ENCODE assay signal across 15 cellular contexts in the genomic region with DNA sequence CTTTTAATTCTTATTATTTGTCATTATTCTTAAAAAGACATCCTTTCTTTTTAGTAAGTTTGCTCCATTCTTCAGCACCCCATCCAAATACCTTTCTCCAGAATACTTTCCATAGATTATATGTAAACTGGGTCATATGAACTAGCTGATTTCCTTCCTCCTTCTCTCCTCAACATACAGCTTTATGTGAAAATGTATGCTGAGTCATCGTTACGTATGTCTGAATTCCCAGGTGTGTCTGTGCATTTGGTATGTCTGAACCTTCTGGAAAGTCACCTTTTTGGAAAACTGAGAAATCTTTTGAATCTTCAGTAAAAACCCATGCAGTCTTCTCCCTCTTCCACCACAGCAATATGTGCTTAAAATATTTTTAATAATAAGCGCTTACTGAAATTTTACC.
DNase-seq lines count a peak whose midpoint lies in the region; ATAC-seq, FAIRE-seq and TF ChIP-seq lines count a peak whose summit lies in the region.
"Had no signal": no experiment of that assay in that cellular context is flagged by ENCODE, and none has a peak within 500 bp of the region (broad histone marks: within the 10 kb centered on the region; RNA-seq: fewer than 3 reads in every experiment).

No MANE protein-coding gene starts in this region.

- POLR2A ChIA-PET in PC-3 (lab: Charles Lee; ENCODE audit: unreplicated experiment) = no interaction called here

- peaks cover 67% of the 10 kb centered on the region for H3K4me1 Mint-ChIP-seq in mesothelial cell of epicardium
- H3K4me1 Mint-ChIP-seq: CD4-positive, CD25-positive, alpha-beta regulatory T cell; IgD-negative memory B cell had no signal

- no TSS peak for BruUV-seq in PC-3 (replicated peaks; lab: Mats Ljungman, UMichigan)

- H3K9me2 ChIP-seq in PC-3 (replicated peaks; ENCODE audit: low read length) = no peaks in the 10 kb centered on the region

- no peak overlapping the region for H2AFZ ChIP-seq in PC-3 (ENCODE audit: low read length)

- H3K27ac ChIP-seq in PC-3 (ENCODE audit: low read length) (no peak overlapping the region), ascending aorta (no peak overlapping the region), stomach (no peak overlapping the region)
- H3K27ac ChIP-seq: BLaER1 had no signal

- TF ChIP-seq EP300 in stomach (IDR thresholded peaks at IDR 0.05) = no peak

- no peak overlapping the region for H3K9ac ChIP-seq in PC-3 (ENCODE audit: low read length)
- H3K9ac ChIP-seq: BLaER1 had no signal

- H3K4me3 ChIP-seq in PC-3 (ENCODE audit: low read length) = no peak overlapping the region
- no peak overlapping the region for H3K4me3 ChIP-seq in bronchial epithelial cell (ENCODE audit: low read depth, low read length)
- no peak overlapping the region for H3K4me3 ChIP-seq in ascending aorta
- H3K4me3 ChIP-seq in stomach = no peak overlapping the region
- H3K4me3 ChIP-seq: BLaER1, GM12878 had no signal

- 86 to 93% (median 91%) methylated on average over 3 of the region's 3 CpGs for WGBS in stomach, 5 donors

- H3K27me3 Mint-ChIP-seq in mesothelial cell of epicardium (ENCODE audit: low read depth) = no peaks in the 10 kb centered on the region

- FAIRE-seq in bronchial epithelial cell (lab: Jason Lieb, UNC) = no peak
- FAIRE-seq: GM12878, GM18507 had no signal

- TF ChIP-seq CTCF in PC-3 (conservative IDR thresholded peaks at IDR 0.05; ENCODE audit: low read depth, low read length) (no peak), bronchial epithelial cell (IDR thresholded peaks at IDR 0.05; ENCODE audit: insufficient read depth, low read length, severe bottlenecking) (no peak), mesothelial cell of epicardium (IDR thresholded peaks at IDR 0.05; ENCODE audit: unreplicated experiment) (no peak), ascending aorta (IDR thresholded peaks at IDR 0.05) (no peak), stomach (IDR thresholded peaks at IDR 0.05) (no peak)

- no peak overlapping the region for H3K4me2 ChIP-seq in PC-3 (ENCODE audit: low read length)
- H3K4me2 ChIP-seq: BLaER1 had no signal

- no peak overlapping the region for H3K4me3 Mint-ChIP-seq in mesothelial cell of epicardium
- H3K4me3 Mint-ChIP-seq: CD4-positive, CD25-positive, alpha-beta regulatory T cell; H9; IgD-negative memory B cell had no signal

- no peak for ATAC-seq in PC-3
- ATAC-seq: GM12878 had no signal

- H3K79me2 ChIP-seq in PC-3 (ENCODE audit: low read length) = no peaks in the 10 kb centered on the region

- DNase-seq in PC-3 = peak; percentile 2
- DNase-seq in bronchial epithelial cell (ENCODE audit: low read depth) = peak; percentile 55
- no peak for DNase-seq in mesothelial cell of epicardium (ENCODE audit: low spot score in 2 of 2, unreplicated experiment in 2 of 2)
- no peak for DNase-seq in ascending aorta (ENCODE audit: low spot score in 2 of 2)
- no peak for DNase-seq in stomach
- no peak for DNase-seq in GM03348 (ENCODE audit: low spot score)
- DNase-seq: AML-193; Calu3; CD4-positive, CD25-positive, alpha-beta regulatory T cell; DMS 273 treated with DMSO at 0.1 percent for 48 hours; H9 had no signal

- H3K9me3 ChIP-seq in PC-3 (ENCODE audit: low read length) (no peaks in the 10 kb centered on the region), ascending aorta (no peaks in the 10 kb centered on the region), stomach (no peaks in the 10 kb centered on the region)

- H3K4me1 ChIP-seq in PC-3 (ENCODE audit: insufficient read depth, low read length) (0 out of 2 replicates have a peak, but pooled peaks cover 3% of the 10 kb centered on the region), ascending aorta (peaks cover 0 to 25% of the 10 kb centered on the region in 2 donors), stomach (peaks cover 6 to 28% (median 14%) of the 10 kb centered on the region in 4 donors)

- CTCF ChIA-PET in PC-3 (lab: Charles Lee) = no interaction called here

- H3K36me3 ChIP-seq in PC-3 (ENCODE audit: low read depth, low read length) = no peaks in the 10 kb centered on the region
- H3K36me3 ChIP-seq in bronchial epithelial cell (ENCODE audit: control insufficient read depth, insufficient read depth, low read length) = no peaks in the 10 kb centered on the region
- no peaks in the 10 kb centered on the region for H3K36me3 ChIP-seq in ascending aorta
- H3K36me3 ChIP-seq in stomach = no peaks in the 10 kb centered on the region

- no peaks in the 10 kb centered on the region for H4K20me1 ChIP-seq in PC-3 (ENCODE audit: low read length)
- H4K20me1 ChIP-seq: BLaER1 had no signal

- no peaks in the 10 kb centered on the region for H3F3A ChIP-seq in PC-3 (ENCODE audit: low read length, unreplicated experiment)

- H3K36me3 Mint-ChIP-seq in mesothelial cell of epicardium = peaks cover 7% of the 10 kb centered on the region
- H3K36me3 Mint-ChIP-seq: CD4-positive, CD25-positive, alpha-beta regulatory T cell; IgD-negative memory B cell had no signal

- no peak for TF ChIP-seq POLR2A in stomach (IDR thresholded peaks at IDR 0.05)

- H3K27ac Mint-ChIP-seq in mesothelial cell of epicardium = peak overlapping the region; percentile 88
- H3K27ac Mint-ChIP-seq: H9, IgD-negative memory B cell had no signal

- intact Hi-C loops in PC-3 (cut with micrococcal nuclease) (loop anchor here (2.0 kb wide), 1 partner anchor 315 kb away; no protein-coding TSS in a partner anchor), ascending aorta (cut with DNase I) (loop anchor here (10.0 kb wide), 2 partner anchors 559 to 991 kb away; a partner anchor contains a TSS), stomach (cut with DNase I; ENCODE audit: low total_unique reads) (no loop called here)

- H3K27me3 ChIP-seq in PC-3 (ENCODE audit: low read length) (no peaks in the 10 kb centered on the region), bronchial epithelial cell (ENCODE audit: control insufficient read depth, insufficient read depth, low read length) (no peaks in the 10 kb centered on the region), ascending aorta (no peaks in the 10 kb centered on the region), stomach (no peaks in the 10 kb centered on the region)
- H3K27me3 ChIP-seq: BLaER1 had no signal

- H3K9me3 Mint-ChIP-seq in mesothelial cell of epicardium = no peaks in the 10 kb centered on the region
- H3K9me3 Mint-ChIP-seq: H9, IgD-negative memory B cell had no signal

Comparison
In these comparisons a context has a peak if more than half of its experiments do, and no peak if none do; other contexts are left out.
1. DNase-seq: peak in PC-3 (single experiment) and bronchial epithelial cell (single experiment); none in mesothelial cell of epicardium (0 of 2), ascending aorta (0 of 2), stomach (single experiment) and GM03348 (single experiment).